18 cellular contexts compared by ENCODE assay signal in the genomic region with DNA sequence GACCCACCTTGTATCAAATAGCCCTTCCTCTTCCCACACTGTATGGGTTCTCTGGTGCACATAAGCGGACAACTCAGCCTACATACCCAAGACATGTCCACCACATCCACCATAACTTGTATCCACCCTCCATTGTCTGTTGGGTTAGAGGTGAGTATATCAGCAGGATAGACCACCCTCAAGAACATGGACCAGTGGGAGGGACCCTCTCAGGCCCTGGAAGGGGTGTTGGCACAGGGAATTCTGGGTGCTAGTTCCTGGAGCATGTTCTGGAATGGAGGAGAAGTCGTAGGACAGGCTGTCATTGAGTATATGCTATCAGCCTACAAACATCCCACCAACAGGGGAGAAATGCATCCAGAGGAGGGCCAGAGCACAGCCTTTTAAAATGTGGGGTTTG.
"Had no signal": no experiment of that assay in that cellular context is flagged by ENCODE, and none has a peak within 500 bp of the region (broad histone marks: within the 10 kb centered on the region; RNA-seq: fewer than 3 reads in every experiment).

No MANE protein-coding gene starts in this region.

- H3K4me1 Mint-ChIP-seq: neural crest cell had no signal

- H3K27me3 ChIP-seq: adrenal gland, gastroesophageal sphincter, left lung, testis had no signal

- ATAC-seq: gastroesophageal sphincter; left lung; stimulated activated naive CD8-positive, alpha-beta T cell treated with anti-CD3 and anti-CD28 coated beads, Interleukin-15, amount 100 ng/mL, for 72 hours had no signal

- H3K4me3 ChIP-seq: adrenal gland, coronary artery, gastroesophageal sphincter, left lung, testis had no signal

- H3K27me3 Mint-ChIP-seq: stimulated activated naive CD8-positive, alpha-beta T cell treated with anti-CD3 and anti-CD28 coated beads, Interleukin-15, amount 100 ng/mL, for 72 hours had no signal

- H3K4me3 Mint-ChIP-seq: activated T-cell treated with anti-CD3 and anti-CD28 coated beads, Interleukin-2, amount 50 U/mL, for 72 hours; neural crest cell had no signal

- DNase-seq: activated CD4-positive, alpha-beta T cell treated with anti-CD3 and anti-CD28 coated beads for 48 hours; activated gamma-delta T cell treated with Interleukin-2 at 50 U/mL for 16 hours; activated T-cell treated with anti-CD3 and anti-CD28 coated beads, Interleukin-2, amount 50 U/mL, for 72 hours; adrenal gland; central memory CD4-positive, alpha-beta T cell; effector memory CD4-positive, alpha-beta T cell; left lung; mesendoderm; retina; stimulated activated CD4-positive, alpha-beta T cell treated with anti-CD3 and anti-CD28 coated beads, Interleukin-15, amount 100 ng/mL, for 24 hours; stimulated activated CD4-positive, alpha-beta T cell treated with anti-CD3 and anti-CD28 coated beads, Interleukin-4, amount 100 ng/mL, for 24 hours; stimulated activated naive CD8-positive, alpha-beta T cell treated with anti-CD3 and anti-CD28 coated beads, Interleukin-15, amount 100 ng/mL, for 72 hours; testis; WERI-Rb-1 had no signal

- H3K27ac ChIP-seq: coronary artery, epithelial cell of prostate, gastroesophageal sphincter, testis, WERI-Rb-1 had no signal
